Comparison of ENCODE assay signal across 10 cellular contexts in the genomic region with DNA sequence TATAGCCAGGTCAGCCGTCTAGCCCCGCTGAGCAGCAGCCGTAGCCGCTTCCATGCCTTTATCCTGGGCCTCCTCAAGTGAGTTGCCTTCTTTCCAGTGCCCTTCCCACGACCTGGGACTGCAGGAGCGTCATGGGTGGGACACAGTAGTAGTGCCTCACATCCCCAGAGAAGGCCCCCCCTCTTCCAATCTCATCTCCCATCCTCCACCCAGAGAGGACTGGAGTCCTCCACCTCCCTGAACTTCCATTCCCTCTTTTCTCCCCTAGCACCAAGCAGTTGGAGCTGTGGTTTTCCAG. TPM values are rescaled to one million over a fixed set of nuclear protein-coding genes. Genes with fewer than 3 reads are reported as not detected.
DNase-seq lines count a peak whose midpoint lies in the region; ATAC-seq and TF ChIP-seq lines count a peak whose summit lies in the region.
"Had no signal": no experiment of that assay in that cellular context is flagged by ENCODE, and none has a peak within 500 bp of the region (broad histone marks: within the 10 kb centered on the region; RNA-seq: fewer than 3 reads in every experiment).

No MANE protein-coding gene starts in this region.

- ATAC-seq in lower lobe of right lung (no peak), foreskin keratinocyte (no peak)

- H3K9me3 ChIP-seq in lower lobe of right lung: no peaks in the 10 kb centered on the region
- H3K9me3 ChIP-seq in tibial artery: no peaks in the 10 kb centered on the region
- H3K9me3 ChIP-seq in testis: no peaks in the 10 kb centered on the region

- H3K36me3 ChIP-seq in lower lobe of right lung (peaks cover 41% of the 10 kb centered on the region), tibial artery (peaks cover 12 to 45% (median 35%) of the 10 kb centered on the region in 3 donors), testis (ENCODE audit: low read depth, missing control alignments) (no peaks in the 10 kb centered on the region)

- H3K4me3 Mint-ChIP-seq in activated naive CD4-positive, alpha-beta T cell treated with anti-CD3 and anti-CD28 coated beads, Interleukin-2, amount 10 ng/mL, durations not matched to agents 7 days and 5 days: peak overlapping the region; percentile 87

- CTCF ChIA-PET in activated naive CD4-positive, alpha-beta T cell treated with anti-CD3 and anti-CD28 coated beads, Interleukin-2, amount 10 ng/mL, durations not matched to agents 7 days and 5 days (lab: Charles Lee): interaction anchor here (9.5 kb wide), 1 partner anchor 75 kb away, joined by 138 read pairs; no protein-coding TSS in a partner anchor

- no peak for DNase-seq in activated naive CD4-positive, alpha-beta T cell treated with anti-CD3 and anti-CD28 coated beads, Interleukin-2, amount 10 ng/mL, durations not matched to agents 7 days and 5 days
- no peak for DNase-seq in activated naive CD4-positive, alpha-beta T cell (lab: John Stamatoyannopoulos, UW)
- DNase-seq in astrocyte of the spinal cord (ENCODE audit: low read depth, low spot score) (no peak), lower lobe of right lung (no peak), tibial artery (no peak), mucosa of gallbladder (ENCODE audit: low spot score) (no peak), testis (no peak), foreskin keratinocyte (no peak)
- DNase-seq: central memory CD4-positive, alpha-beta T cell had no signal

- TF ChIP-seq CTCF in astrocyte of the spinal cord (IDR thresholded peaks at IDR 0.05; ENCODE audit: low read depth, low read length) (no peak), lower lobe of right lung (IDR thresholded peaks at IDR 0.05) (no peak), tibial artery (IDR thresholded peaks at IDR 0.05) (no peak), testis (IDR thresholded peaks at IDR 0.05) (peak in 1 of 3 experiments; percentile 4), foreskin keratinocyte (conservative IDR thresholded peaks at IDR 0.05) (no peak)

- TF ChIP-seq POLR2A in testis (IDR thresholded peaks at IDR 0.05): no peak

- peaks cover 11% of the 10 kb centered on the region for H3K36me3 Mint-ChIP-seq in activated naive CD4-positive, alpha-beta T cell treated with anti-CD3 and anti-CD28 coated beads, Interleukin-2, amount 10 ng/mL, durations not matched to agents 7 days and 5 days

- in situ Hi-C loops in astrocyte of the spinal cord (cut with HindIII; ENCODE audit: low sequenced_read_pairs): no loop called here

- no peaks in the 10 kb centered on the region for H3K27me3 Mint-ChIP-seq in activated naive CD4-positive, alpha-beta T cell treated with anti-CD3 and anti-CD28 coated beads, Interleukin-2, amount 10 ng/mL, durations not matched to agents 7 days and 5 days

- no peaks in the 10 kb centered on the region for H3K9me3 Mint-ChIP-seq in activated naive CD4-positive, alpha-beta T cell treated with anti-CD3 and anti-CD28 coated beads, Interleukin-2, amount 10 ng/mL, durations not matched to agents 7 days and 5 days

- peak overlapping the region; percentile 94 for H3K27ac ChIP-seq in lower lobe of right lung
- H3K27ac ChIP-seq in tibial artery: peak overlapping the region; percentile 89 to 99
- peak overlapping the region in 1 of 2 donors; percentile 19 for H3K27ac ChIP-seq in testis
- no peak overlapping the region for H3K27ac ChIP-seq in foreskin keratinocyte

- intact Hi-C loops in lower lobe of right lung (cut with DNase I): no loop called here
- intact Hi-C loops in tibial artery (cut with DNase I; ENCODE audit: low total_unique reads): no loop called here
- intact Hi-C loops in testis (cut with DNase I; ENCODE audit: low total_unique reads): loop anchor here (10.0 kb wide), 2 partner anchors 71 to 269 kb away; a partner anchor contains a TSS

- H3K4me1 ChIP-seq in lower lobe of right lung: peaks cover 33% of the 10 kb centered on the region
- peaks cover 0 to 46% (median 30%) of the 10 kb centered on the region in 4 donors for H3K4me1 ChIP-seq in tibial artery
- H3K4me1 ChIP-seq in testis: peaks cover 23% of the 10 kb centered on the region
- peaks cover 3% of the 10 kb centered on the region for H3K4me1 ChIP-seq in foreskin keratinocyte

- H3K27me3 ChIP-seq in lower lobe of right lung (ENCODE audit: low read depth): no peaks in the 10 kb centered on the region
- H3K27me3 ChIP-seq in tibial artery: no peaks in the 10 kb centered on the region
- H3K27me3 ChIP-seq in testis: no peaks in the 10 kb centered on the region
- no peaks in the 10 kb centered on the region for H3K27me3 ChIP-seq in foreskin keratinocyte

- H3K27ac Mint-ChIP-seq in activated naive CD4-positive, alpha-beta T cell treated with anti-CD3 and anti-CD28 coated beads, Interleukin-2, amount 10 ng/mL, durations not matched to agents 7 days and 5 days: no peak overlapping the region

- peaks cover 43% of the 10 kb centered on the region for H3K4me1 Mint-ChIP-seq in activated naive CD4-positive, alpha-beta T cell treated with anti-CD3 and anti-CD28 coated beads, Interleukin-2, amount 10 ng/mL, durations not matched to agents 7 days and 5 days

- H3K4me3 ChIP-seq in astrocyte of the spinal cord (ENCODE audit: low read depth, low read length): peak overlapping the region; percentile 76
- peak overlapping the region; percentile 95 for H3K4me3 ChIP-seq in lower lobe of right lung
- peak overlapping the region; percentile 65 to 91 for H3K4me3 ChIP-seq in tibial artery
- no peak overlapping the region for H3K4me3 ChIP-seq in testis

- WGBS in testis, 2 donors: 17 to 49% methylated on average over 2 to 6 of the region's 6 CpGs

RNA-seq across cellular contexts. Expression of a gene that starts 4.9 kb away (rescaled TPM):
- total RNA-seq in lower lobe of right lung: 27.6 TPM
- 58.8 TPM for total RNA-seq in mucosa of gallbladder
- 10 to 100 TPM; 13.9 to 14.9 TPM for total RNA-seq in testis
- 10.8 TPM for polyA plus RNA-seq in testis (ENCODE audit: insufficient read depth, low read depth, low replicate concordance)
- 38.1 TPM in 2 replicates for total RNA-seq in foreskin keratinocyte
- polyA plus RNA-seq in foreskin keratinocyte: 57.2 and 59.7 TPM in 2 replicates

RNA-seq across cellular contexts. Expression of a gene that starts 16.9 kb away (rescaled TPM):
- total RNA-seq in lower lobe of right lung (184 TPM), mucosa of gallbladder (269 TPM), testis (10 to 100 TPM; 51.6 to 81.6 TPM), foreskin keratinocyte (817 and 1,032 TPM in 2 replicates)
- polyA plus RNA-seq in testis (ENCODE audit: insufficient read depth, low read depth, low replicate concordance) (127 TPM), foreskin keratinocyte (984 and 1,208 TPM in 2 replicates)

RNA-seq across cellular contexts. Expression of a gene that starts 24.3 kb away (rescaled TPM):
- total RNA-seq in lower lobe of right lung (not detected), mucosa of gallbladder (1.7 TPM), testis (under 1 TPM; 0.25 to 0.87 TPM), foreskin keratinocyte (0.03 and 0.14 TPM in 2 replicates)
- polyA plus RNA-seq in testis (ENCODE audit: insufficient read depth, low read depth, low replicate concordance) (2.0 TPM), foreskin keratinocyte (0.07 and 0.08 TPM in 2 replicates)
- total RNA-seq: H4 had no signal

RNA-seq across cellular contexts. Expression of a gene that starts 48.3 kb away (rescaled TPM):
- total RNA-seq in lower lobe of right lung (4.2 TPM), mucosa of gallbladder (8.7 TPM), testis (1 to 10 TPM; 3.5 to 3.8 TPM), foreskin keratinocyte (2.2 and 3.4 TPM in 2 replicates)
- polyA plus RNA-seq in testis (ENCODE audit: insufficient read depth, low read depth, low replicate concordance) (2.2 TPM), foreskin keratinocyte (2.3 and 2.4 TPM in 2 replicates)

RNA-seq across cellular contexts. Expression of a gene that starts 52.2 kb away (rescaled TPM):
- total RNA-seq in lower lobe of right lung (51.1 TPM), mucosa of gallbladder (73.7 TPM), testis (10 to 100 TPM; 52.8 to 54.1 TPM), foreskin keratinocyte (31.5 and 34.0 TPM in 2 replicates)
- polyA plus RNA-seq in testis (ENCODE audit: insufficient read depth, low read depth, low replicate concordance) (37.0 TPM), foreskin keratinocyte (25.5 and 28.3 TPM in 2 replicates)

Comparison
In these comparisons a context has a peak if more than half of its experiments do, and no peak if none do; other contexts are left out.
1. H3K4me3 ChIP-seq: peak in astrocyte of the spinal cord (single experiment), lower lobe of right lung (single experiment) and tibial artery (2 of 2); none in testis (0 of 2).